Comparison of ENCODE assay signal across 13 cellular contexts in the genomic region with DNA sequence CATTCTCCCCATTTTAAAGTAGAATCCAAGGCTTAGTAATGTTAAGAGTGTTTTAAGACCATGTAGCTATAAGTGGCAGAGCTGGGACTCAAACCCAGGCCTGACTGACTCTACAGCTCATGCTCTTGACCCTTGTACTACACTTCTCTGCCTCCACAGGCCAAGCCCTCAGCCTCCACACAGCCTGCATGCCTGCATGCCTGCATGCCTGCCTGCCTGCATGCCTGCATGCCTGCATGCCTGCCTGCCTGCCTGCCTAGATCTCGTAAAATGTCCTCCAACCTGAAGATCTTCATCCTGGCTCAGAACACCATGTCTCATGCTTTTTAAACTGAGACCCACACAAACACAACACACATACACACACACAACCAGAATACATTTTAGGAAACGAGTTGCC. TPM values are rescaled to one million over a fixed set of nuclear protein-coding genes. Genes with fewer than 3 reads are reported as not detected.
DNase-seq lines count a peak whose midpoint lies in the region; ATAC-seq and TF ChIP-seq lines count a peak whose summit lies in the region.
"Had no signal": no experiment of that assay in that cellular context is flagged by ENCODE, and none has a peak within 500 bp of the region (broad histone marks: within the 10 kb centered on the region; RNA-seq: fewer than 3 reads in every experiment).

No MANE protein-coding gene starts in this region.

- H3K9me3 ChIP-seq in Peyer's patch (no peaks in the 10 kb centered on the region), esophagus squamous epithelium (no peaks in the 10 kb centered on the region), ascending aorta (no peaks in the 10 kb centered on the region)

- H3K27me3 Mint-ChIP-seq in activated CD4-positive, alpha-beta T cell treated with anti-CD3 and anti-CD28 coated beads for 36 hours, result no peaks in the 10 kb centered on the region
- no peaks in the 10 kb centered on the region for H3K27me3 Mint-ChIP-seq in stimulated activated memory B cell treated with anti-CD40 and anti-IgM and Interleukin-4, amounts not matched to agents 10 μg/mL and 1 μg/mL and 100 μg/mL, for 72 hours

- no peak overlapping the region for H3K4me3 Mint-ChIP-seq in activated CD4-positive, alpha-beta T cell treated with anti-CD3 and anti-CD28 coated beads for 36 hours
- peak overlapping the region; percentile 2 for H3K4me3 Mint-ChIP-seq in stimulated activated memory B cell treated with anti-CD40 and anti-IgM and Interleukin-4, amounts not matched to agents 10 μg/mL and 1 μg/mL and 100 μg/mL, for 72 hours

- H3K27ac ChIP-seq in Peyer's patch (peak overlapping the region; percentile 59 to 89 (median 87)), esophagus squamous epithelium (peak overlapping the region; percentile 88 to 99 (median 94)), ascending aorta (no peak overlapping the region)

- 36 to 47% methylated on average over 2 of the region's 2 CpGs for WGBS in esophagus squamous epithelium, 2 donors

- H3K4me1 Mint-ChIP-seq in activated CD4-positive, alpha-beta T cell treated with anti-CD3 and anti-CD28 coated beads for 36 hours, result peaks cover 97% of the 10 kb centered on the region
- peaks cover 100% of the 10 kb centered on the region for H3K4me1 Mint-ChIP-seq in stimulated activated memory B cell treated with anti-CD40 and anti-IgM and Interleukin-4, amounts not matched to agents 10 μg/mL and 1 μg/mL and 100 μg/mL, for 72 hours

- H3K27ac Mint-ChIP-seq in activated CD4-positive, alpha-beta T cell treated with anti-CD3 and anti-CD28 coated beads for 36 hours, result peak overlapping the region; percentile 68
- H3K27ac Mint-ChIP-seq in stimulated activated memory B cell treated with anti-CD40 and anti-IgM and Interleukin-4, amounts not matched to agents 10 μg/mL and 1 μg/mL and 100 μg/mL, for 72 hours, result peak overlapping the region; percentile 74

- TF ChIP-seq CTCF in Peyer's patch (IDR thresholded peaks at IDR 0.05) (no peak), esophagus squamous epithelium (IDR thresholded peaks at IDR 0.05) (no peak), ascending aorta (IDR thresholded peaks at IDR 0.05) (no peak)

- DNase-seq in activated CD4-positive, alpha-beta T cell treated with anti-CD3 and anti-CD28 coated beads for 36 hours, result no peak
- DNase-seq in activated CD4-positive, alpha-beta T cell treated with anti-CD3 and anti-CD28 coated beads for 1 hour, result no peak
- DNase-seq in Peyer's patch (no peak), esophagus squamous epithelium (lab: John Stamatoyannopoulos, UW) (no peak), ascending aorta (ENCODE audit: low spot score in 2 of 2) (no peak), CD1c-positive myeloid dendritic cell (ENCODE audit: extremely low spot score) (no peak)
- DNase-seq: DMS79, NCI-H187 treated with DMSO at 0.1 percent for 48 hours had no signal

- peaks cover 16% of the 10 kb centered on the region for H3K36me3 Mint-ChIP-seq in activated CD4-positive, alpha-beta T cell treated with anti-CD3 and anti-CD28 coated beads for 36 hours (ENCODE audit: low read depth)
- H3K36me3 Mint-ChIP-seq in stimulated activated memory B cell treated with anti-CD40 and anti-IgM and Interleukin-4, amounts not matched to agents 10 μg/mL and 1 μg/mL and 100 μg/mL, for 72 hours, result peaks cover 23% of the 10 kb centered on the region

- H3K4me1 ChIP-seq in Peyer's patch (peaks cover 18 to 99% (median 77%) of the 10 kb centered on the region in 4 donors), esophagus squamous epithelium (peaks cover 95 to 100% (median 100%) of the 10 kb centered on the region in 3 donors), ascending aorta (peaks cover 48 to 93% of the 10 kb centered on the region in 2 donors)

- TF ChIP-seq POLR2A in Peyer's patch (IDR thresholded peaks at IDR 0.05) (no peak), esophagus squamous epithelium (IDR thresholded peaks at IDR 0.05) (no peak)

- H3K27me3 ChIP-seq in Peyer's patch, result no peaks in the 10 kb centered on the region
- no peaks in the 10 kb centered on the region for H3K27me3 ChIP-seq in esophagus squamous epithelium
- no peaks in the 10 kb centered on the region for H3K27me3 ChIP-seq in ascending aorta

- H3K4me3 ChIP-seq in Peyer's patch, result no peak overlapping the region
- no peak overlapping the region for H3K4me3 ChIP-seq in esophagus squamous epithelium
- H3K4me3 ChIP-seq in ascending aorta, result no peak overlapping the region
- H3K4me3 ChIP-seq: lung had no signal

- H3K36me3 ChIP-seq in Peyer's patch, result peaks cover 0 to 13% (median 0%) of the 10 kb centered on the region in 3 donors
- H3K36me3 ChIP-seq in esophagus squamous epithelium, result peaks cover 0 to 8% (median 4%) of the 10 kb centered on the region in 3 donors
- peaks cover 4 to 6% of the 10 kb centered on the region in 2 donors for H3K36me3 ChIP-seq in ascending aorta

- H3K9me3 Mint-ChIP-seq in activated CD4-positive, alpha-beta T cell treated with anti-CD3 and anti-CD28 coated beads for 36 hours (ENCODE audit: low read depth), result no peaks in the 10 kb centered on the region
- H3K9me3 Mint-ChIP-seq in stimulated activated memory B cell treated with anti-CD40 and anti-IgM and Interleukin-4, amounts not matched to agents 10 μg/mL and 1 μg/mL and 100 μg/mL, for 72 hours, result no peaks in the 10 kb centered on the region

- CTCF ChIA-PET in activated CD4-positive, alpha-beta T cell treated with anti-CD3 and anti-CD28 coated beads for 36 hours (lab: Charles Lee), result no interaction called here

- POLR2A ChIA-PET in activated CD4-positive, alpha-beta T cell treated with anti-CD3 and anti-CD28 coated beads for 36 hours (lab: Charles Lee), result no interaction called here

- ATAC-seq in activated CD4-positive, alpha-beta T cell treated with anti-CD3 and anti-CD28 coated beads for 36 hours, result no peak
- no peak for ATAC-seq in stimulated activated memory B cell treated with anti-CD40 and anti-IgM and Interleukin-4, amounts not matched to agents 10 μg/mL and 1 μg/mL and 100 μg/mL, for 72 hours
- no peak for ATAC-seq in HG02840 (IDR thresholded peaks at IDR 0.05; ENCODE audit: low FRiP score, unreplicated experiment)

- intact Hi-C loops in activated CD4-positive, alpha-beta T cell treated with anti-CD3 and anti-CD28 coated beads for 36 hours (cut with DNase I, micrococcal nuclease), result loop anchor here in 1 of 2 experiments (5.0 kb wide), 1 partner anchor 284 kb away; a partner anchor contains a TSS
- intact Hi-C loops in esophagus squamous epithelium (cut with DNase I), result no loop called here
- intact Hi-C loops in ascending aorta (cut with DNase I), result loop anchor here (10.0 kb wide), 1 partner anchor 977 kb away; no protein-coding TSS in a partner anchor

RNA-seq across cellular contexts. Expression of a gene that starts 18.6 kb away (rescaled TPM):
- 10 to 100 TPM; 20.1 to 21.6 TPM for total RNA-seq in activated CD4-positive, alpha-beta T cell treated with anti-CD3 and anti-CD28 coated beads for 36 hours
- total RNA-seq in Peyer's patch, result 10 to 100 TPM; 18.4 to 25.9 (median 20.8) TPM
- 10 to 100 TPM; 40.7 to 55.1 (median 47.0) TPM for total RNA-seq in esophagus squamous epithelium
- 107 TPM for total RNA-seq in ascending aorta

RNA-seq across cellular contexts. Expression of a gene that starts 18.8 kb away (rescaled TPM):
- total RNA-seq in activated CD4-positive, alpha-beta T cell treated with anti-CD3 and anti-CD28 coated beads for 36 hours, result 1 to 10 TPM; 1.6 to 2.2 TPM
- total RNA-seq in Peyer's patch (10 to 100 TPM in 1 of 4 donors, 1 to 10 TPM in 3; 1.8 to 11.6 (median 6.0) TPM), esophagus squamous epithelium (10 to 100 TPM; 18.9 to 76.4 (median 40.7) TPM), ascending aorta (55.9 TPM)

RNA-seq across cellular contexts. Expression of a gene that starts 41.4 kb away (rescaled TPM):
- 10 to 100 TPM; 13.8 to 17.6 TPM for total RNA-seq in activated CD4-positive, alpha-beta T cell treated with anti-CD3 and anti-CD28 coated beads for 36 hours
- not detected for total RNA-seq in Peyer's patch
- 1 to 10 TPM in 1 of 4 donors, under 1 TPM in 2, not detected in 1; 0.19 to 5.7 (median 0.19) TPM for total RNA-seq in esophagus squamous epithelium
- not detected for total RNA-seq in ascending aorta
- total RNA-seq: A172, IMR-90 had no signal

RNA-seq across cellular contexts. Expression of a gene that starts 48.6 kb away (rescaled TPM):
- total RNA-seq in activated CD4-positive, alpha-beta T cell treated with anti-CD3 and anti-CD28 coated beads for 36 hours, result 100 to 1,000 TPM; 254 to 499 TPM
- 100 to 1,000 TPM in 3 of 4 donors, 10 to 100 TPM in 1; 90.4 to 182 (median 160) TPM for total RNA-seq in Peyer's patch
- 10 to 100 TPM; 29.1 to 94.2 (median 63.3) TPM for total RNA-seq in esophagus squamous epithelium
- 92.9 TPM for total RNA-seq in ascending aorta

RNA-seq across cellular contexts. Expression of a gene that starts 48.7 kb away (rescaled TPM):
- 1 to 10 TPM; 2.4 to 3.7 TPM for total RNA-seq in activated CD4-positive, alpha-beta T cell treated with anti-CD3 and anti-CD28 coated beads for 36 hours
- total RNA-seq in Peyer's patch (1 to 10 TPM; 3.5 to 8.8 (median 6.9) TPM), esophagus squamous epithelium (1 to 10 TPM in 3 of 4 donors, under 1 TPM in 1; 0.47 to 9.2 (median 3.1) TPM), ascending aorta (7.0 TPM)

Comparison
In these comparisons a context has a peak if more than half of its experiments do, and no peak if none do; other contexts are left out.
1. H3K27ac ChIP-seq: peak in Peyer's patch (4 of 4) and esophagus squamous epithelium (4 of 4); none in ascending aorta (0 of 2).